12 cellular contexts compared by ENCODE assay signal in genomic region chr14:70919774-70920173, GRCh38. TPM values are rescaled to one million over a fixed set of nuclear protein-coding genes. Genes with fewer than 3 reads are reported as not detected.
DNase-seq lines count a peak whose midpoint lies in the region; ATAC-seq and TF ChIP-seq lines count a peak whose summit lies in the region.
"Had no signal": no experiment of that assay in that cellular context is flagged by ENCODE, and none has a peak within 500 bp of the region (broad histone marks: within the 10 kb centered on the region; RNA-seq: fewer than 3 reads in every experiment).

No MANE protein-coding gene starts in this region.

- H3K4me3 ChIP-seq in fibroblast of villous mesenchyme (ENCODE audit: low read depth, low read length): no peak overlapping the region

- TF ChIP-seq CTCF in activated B cell treated with CpG ODN at 0.5 μM for 24 hours (IDR thresholded peaks at IDR 0.05) (no peak), fibroblast of villous mesenchyme (IDR thresholded peaks at IDR 0.05; ENCODE audit: insufficient read depth, low read depth, low read length) (no peak)

- peaks cover 96% of the 10 kb centered on the region for H3K4me1 Mint-ChIP-seq in activated T-cell treated with anti-CD3 and anti-CD28 coated beads, Interleukin-2, amount 50 U/mL, for 72 hours (ENCODE audit: low read depth)
- peaks cover 73% of the 10 kb centered on the region for H3K4me1 Mint-ChIP-seq in activated B cell treated with CpG ODN at 0.5 μM for 24 hours

- H3K36me3 Mint-ChIP-seq in activated T-cell treated with anti-CD3 and anti-CD28 coated beads, Interleukin-2, amount 50 U/mL, for 72 hours (ENCODE audit: insufficient read depth in 2 of 2): peaks cover 4% of the 10 kb centered on the region in 2 donors
- H3K36me3 Mint-ChIP-seq in activated B cell treated with CpG ODN at 0.5 μM for 24 hours (ENCODE audit: low read depth): peaks cover 16% of the 10 kb centered on the region

- H3K4me3 Mint-ChIP-seq in activated T-cell treated with anti-CD3 and anti-CD28 coated beads, Interleukin-2, amount 50 U/mL, for 72 hours: peak overlapping the region; percentile 36 to 75
- peak overlapping the region; percentile 35 for H3K4me3 Mint-ChIP-seq in activated B cell treated with CpG ODN at 0.5 μM for 24 hours

- CTCF ChIA-PET in activated B cell treated with CpG ODN at 0.5 μM for 24 hours (lab: Charles Lee): interaction anchor here (1.9 kb wide), 1 partner anchor 12 kb away, joined by 4 read pairs; the partner anchor contains the start of gene PCNX1

- H3K27me3 Mint-ChIP-seq in activated T-cell treated with anti-CD3 and anti-CD28 coated beads, Interleukin-2, amount 50 U/mL, for 72 hours (ENCODE audit: low read depth): no peaks in the 10 kb centered on the region
- no peaks in the 10 kb centered on the region for H3K27me3 Mint-ChIP-seq in activated B cell treated with CpG ODN at 0.5 μM for 24 hours

- intact Hi-C loops in activated B cell treated with CpG ODN at 0.5 μM for 24 hours (cut with micrococcal nuclease): loop anchor here (2.0 to 5.0 kb wide), 2 partner anchors 15 to 38 kb away; no protein-coding TSS in a partner anchor

- H3K27ac Mint-ChIP-seq in activated T-cell treated with anti-CD3 and anti-CD28 coated beads, Interleukin-2, amount 50 U/mL, for 72 hours: peak overlapping the region; percentile 87
- H3K27ac Mint-ChIP-seq in activated B cell treated with CpG ODN at 0.5 μM for 24 hours: no peak overlapping the region

- no peak for DNase-seq in activated T-cell treated with anti-CD3 and anti-CD28 coated beads, Interleukin-2, amount 50 U/mL, for 72 hours
- DNase-seq in activated T-cell treated with anti-CD3 and anti-CD28 coated beads for 4 hours (no peak), activated B cell treated with CpG ODN at 0.5 μM for 24 hours (no peak), fibroblast of villous mesenchyme (ENCODE audit: low read depth) (peak; percentile 47), superior temporal gyrus (ENCODE audit: extremely low spot score) (no peak), H4 (ENCODE audit: low spot score) (no peak)
- DNase-seq in stimulated activated naive CD4-positive, alpha-beta T cell treated with Interleukin-2 at 50 U/mL for 16 hours (lab: John Stamatoyannopoulos, UW): peak; percentile 13
- DNase-seq: C1 segment of cervical spinal cord; NCI-H187; stimulated activated CD4-positive, alpha-beta T cell treated with anti-CD3 and anti-CD28 coated beads, Interleukin-4, amount 100 ng/mL, for 1 hour had no signal

- POLR2A ChIA-PET in activated B cell treated with CpG ODN at 0.5 μM for 24 hours (lab: Charles Lee): no interaction called here

- ATAC-seq in activated T-cell treated with anti-CD3 and anti-CD28 coated beads, Interleukin-2, amount 50 U/mL, for 72 hours (replicated peaks in 1 of 2): peak; percentile 41 to 44
- no peak for ATAC-seq in activated B cell treated with CpG ODN at 0.5 μM for 24 hours (ENCODE audit: low read depth)
- ATAC-seq in GM21717 (IDR thresholded peaks at IDR 0.05; ENCODE audit: unreplicated experiment): no peak
- ATAC-seq: left lobe of liver had no signal

- H3K9me3 Mint-ChIP-seq in activated T-cell treated with anti-CD3 and anti-CD28 coated beads, Interleukin-2, amount 50 U/mL, for 72 hours: no peaks in the 10 kb centered on the region
- H3K9me3 Mint-ChIP-seq in activated B cell treated with CpG ODN at 0.5 μM for 24 hours: no peaks in the 10 kb centered on the region

RNA-seq across cellular contexts. Expression of gene PCNX1, which starts 12.5 kb away (rescaled TPM):
- total RNA-seq in activated T-cell treated with anti-CD3 and anti-CD28 coated beads, Interleukin-2, amount 50 U/mL, for 72 hours: 10 to 100 TPM; 83.3 to 85.8 TPM
- total RNA-seq in activated B cell treated with CpG ODN at 0.5 μM for 24 hours (53.6 and 64.7 TPM in 2 replicates), fibroblast of villous mesenchyme (54.1 and 69.5 TPM in 2 replicates)
- total RNA-seq in H4 (2014; rRNA removed; shearing (Covaris generic)): 18.5 and 22.2 TPM in 2 replicates

Comparison
In these comparisons a context has a peak if more than half of its experiments do, and no peak if none do; other contexts are left out.
1. ATAC-seq: peak in activated T-cell treated with anti-CD3 and anti-CD28 coated beads, Interleukin-2, amount 50 U/mL, for 72 hours (2 of 2); none in activated B cell treated with CpG ODN at 0.5 μM for 24 hours (single experiment) and GM21717 (single experiment).
2. DNase-seq: peak in fibroblast of villous mesenchyme (single experiment) and stimulated activated naive CD4-positive, alpha-beta T cell treated with Interleukin-2 at 50 U/mL for 16 hours (single experiment); none in activated T-cell treated with anti-CD3 and anti-CD28 coated beads, Interleukin-2, amount 50 U/mL, for 72 hours (0 of 2), activated T-cell treated with anti-CD3 and anti-CD28 coated beads for 4 hours (single experiment), activated B cell treated with CpG ODN at 0.5 μM for 24 hours (single experiment), superior temporal gyrus (single experiment) and H4 (single experiment).